In the genomic region with DNA sequence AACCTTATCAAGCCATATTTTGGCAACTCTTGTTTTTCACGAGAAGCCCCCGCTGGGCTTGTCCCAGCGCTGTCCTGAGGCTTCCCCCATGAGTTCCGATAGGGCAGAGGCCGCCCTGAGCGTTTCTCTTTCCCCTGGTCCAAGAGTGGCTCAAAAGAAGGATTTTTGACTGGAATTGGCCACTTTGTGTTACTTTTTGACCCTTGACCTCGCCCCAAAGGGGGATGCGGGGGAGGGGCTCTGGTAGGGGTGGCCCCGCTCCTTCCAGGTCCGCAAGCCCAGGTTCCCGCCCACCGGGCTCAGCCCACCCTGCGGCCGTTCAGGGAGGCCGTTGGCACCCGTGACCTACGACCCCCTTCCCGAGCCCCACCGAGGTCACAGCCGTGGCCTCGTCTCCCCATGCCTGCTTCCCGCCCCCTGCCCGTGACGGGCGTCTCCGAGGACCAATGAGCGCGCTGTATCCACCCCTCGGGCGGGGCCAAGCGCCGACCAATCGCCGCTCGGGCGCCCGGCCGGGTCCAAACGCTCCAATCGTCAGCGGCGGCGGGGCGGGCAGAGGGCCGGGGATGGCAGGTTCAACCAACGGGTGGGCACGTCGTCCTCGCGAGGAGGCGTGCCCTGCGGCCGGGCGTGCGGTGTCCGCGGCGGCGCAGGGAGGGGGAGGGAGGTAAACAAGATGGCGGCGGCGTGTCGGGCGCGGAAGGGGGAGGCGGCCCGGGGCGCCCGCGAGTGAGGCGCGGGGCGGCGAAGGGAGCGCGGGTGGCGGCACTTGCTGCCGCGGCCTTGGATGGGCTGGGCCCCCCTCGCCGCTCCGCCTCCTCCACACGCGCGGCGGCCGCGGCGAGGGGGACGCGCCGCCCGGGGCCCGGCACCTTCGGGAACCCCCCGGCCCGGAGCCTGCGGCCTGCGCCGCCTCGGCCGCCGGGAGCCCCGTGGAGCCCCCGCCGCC, we compare ENCODE assay signal across 8 cellular contexts. TPM values are rescaled to one million over a fixed set of nuclear protein-coding genes. Genes with fewer than 3 reads are reported as not detected.
DNase-seq lines count a peak whose midpoint lies in the region; ATAC-seq, FAIRE-seq and TF ChIP-seq lines count a peak whose summit lies in the region.

A gene with protein sequence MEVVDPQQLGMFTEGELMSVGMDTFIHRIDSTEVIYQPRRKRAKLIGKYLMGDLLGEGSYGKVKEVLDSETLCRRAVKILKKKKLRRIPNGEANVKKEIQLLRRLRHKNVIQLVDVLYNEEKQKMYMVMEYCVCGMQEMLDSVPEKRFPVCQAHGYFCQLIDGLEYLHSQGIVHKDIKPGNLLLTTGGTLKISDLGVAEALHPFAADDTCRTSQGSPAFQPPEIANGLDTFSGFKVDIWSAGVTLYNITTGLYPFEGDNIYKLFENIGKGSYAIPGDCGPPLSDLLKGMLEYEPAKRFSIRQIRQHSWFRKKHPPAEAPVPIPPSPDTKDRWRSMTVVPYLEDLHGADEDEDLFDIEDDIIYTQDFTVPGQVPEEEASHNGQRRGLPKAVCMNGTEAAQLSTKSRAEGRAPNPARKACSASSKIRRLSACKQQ (plus strand): TSS at position 665 of the 949 bp plus-strand sequence. CDS start 1,136 bp downstream, outside the sequence.

- H3K9me2 ChIP-seq in OCI-LY1 (ENCODE audit: low read depth, low read length) = no peaks in the 10 kb centered on the region

- CTCF ChIA-PET in endothelial cell of umbilical vein (lab: Charles Lee) = interaction anchor here (1.0 kb wide), 1 partner anchor 10 kb away, joined by 4 read pairs; no protein-coding TSS in a partner anchor

- H3K4me3 ChIP-seq in OCI-LY1 (ENCODE audit: low read depth, low read length, poor library complexity, severe bottlenecking) (peak within 1 kb of the TSS; percentile 87), endothelial cell of umbilical vein (replicated peaks in 1 of 3; ENCODE audit: insufficient read depth in 1 of 3, low read depth in 1 of 3, low read length in 3 of 3) (peak within 1 kb of the TSS; percentile 76 to 88 (median 86))

- intact Hi-C loops in endothelial cell of umbilical vein (cut with micrococcal nuclease) = loop anchor here (1.0 kb wide), 1 partner anchor 104 kb away; no protein-coding TSS in a partner anchor

- DNase-seq in D341Med (ENCODE audit: low spot score) = peak; percentile 100
- peak; percentile 100 for DNase-seq in HuH-7 (ENCODE audit: low spot score)
- peak; percentile 99 for DNase-seq in activated T-cell treated with anti-CD3 and anti-CD28 coated beads for 1 hour (ENCODE audit: low read depth)
- peak; percentile 97 for DNase-seq in endothelial cell of umbilical vein (ENCODE audit: low read depth, low spot score)
- peak; percentile 90 for DNase-seq in middle frontal gyrus (ENCODE audit: extremely low spot score, low spot score)
- peak; percentile 99 for DNase-seq in stimulated activated CD8-positive, alpha-beta memory T cell treated with anti-CD3 and anti-CD28 coated beads, Interleukin-2, amount 100 ng/mL, for 1 hour (ENCODE audit: low read depth in 2 of 2)

- FAIRE-seq in endothelial cell of umbilical vein (lab: Jason Lieb, UNC) = peak; percentile 97

- no peaks in the 10 kb centered on the region for H3K9me3 ChIP-seq in OCI-LY1 (ENCODE audit: low read length)
- H3K9me3 ChIP-seq in endothelial cell of umbilical vein (replicated peaks; ENCODE audit: control insufficient read depth, insufficient read depth, low read length) = no peaks in the 10 kb centered on the region

- POLR2A ChIA-PET in endothelial cell of umbilical vein (lab: Charles Lee) = no interaction called here

- TF ChIP-seq CTCF in OCI-LY1 (IDR thresholded peaks at IDR 0.05; ENCODE audit: low read length) (no peak), endothelial cell of umbilical vein (IDR thresholded peaks at IDR 0.05; ENCODE audit: extremely low read depth in 1 of 2, insufficient read depth in 1 of 2, low read depth in 1 of 2, low read length in 2 of 2) (no peak)

- no peaks in the 10 kb centered on the region for H3K9me1 ChIP-seq in endothelial cell of umbilical vein (replicated peaks; ENCODE audit: control insufficient read depth, extremely low read depth, insufficient read depth, low read length)

- H3K4me1 ChIP-seq in OCI-LY1 (ENCODE audit: insufficient read depth, low read length, severe bottlenecking) = peaks cover 29% of the 10 kb centered on the region
- peaks cover 22% of the 10 kb centered on the region for H3K4me1 ChIP-seq in endothelial cell of umbilical vein (ENCODE audit: control insufficient read depth, extremely low read depth, insufficient read depth, low read length)

- peaks cover 39% of the 10 kb centered on the region for H3K79me2 ChIP-seq in OCI-LY1 (ENCODE audit: insufficient read depth, low read length)
- H3K79me2 ChIP-seq in endothelial cell of umbilical vein (ENCODE audit: control insufficient read depth, insufficient read depth, low read length) = peaks cover 42% of the 10 kb centered on the region

- H3K27ac ChIP-seq in OCI-LY1 (ENCODE audit: low read depth, low read length, poor library complexity, severe bottlenecking) = peak within 1 kb of the TSS; percentile 75
- peak within 1 kb of the TSS; percentile 35 for H3K27ac ChIP-seq in endothelial cell of umbilical vein (ENCODE audit: insufficient read depth, low read depth, low read length)

- no TSS peak for BruUV-seq in endothelial cell of umbilical vein (replicated peaks; lab: Mats Ljungman, UMichigan)

- peak within 1 kb of the TSS; percentile 80 for H3K9ac ChIP-seq in OCI-LY1 (ENCODE audit: low read length)
- peak within 1 kb of the TSS; percentile 79 for H3K9ac ChIP-seq in endothelial cell of umbilical vein (replicated peaks; ENCODE audit: extremely low read depth, insufficient read depth, low read length)

- dilution Hi-C loops in endothelial cell of umbilical vein (cut with MboI; ENCODE audit: extremely low pct_ligation_motif_present, low sequenced_read_pairs) = no loop called here

- H3K27me3 ChIP-seq in OCI-LY1 (ENCODE audit: insufficient read depth, low read length) (no peaks in the 10 kb centered on the region), endothelial cell of umbilical vein (ENCODE audit: control insufficient read depth in 2 of 2, insufficient read depth in 2 of 2, low read length in 2 of 2) (no peaks in the 10 kb centered on the region)

- H2AFZ ChIP-seq in OCI-LY1 (ENCODE audit: low read length) (no peak within 1 kb of the TSS), endothelial cell of umbilical vein (ENCODE audit: low read depth, low read length) (peak within 1 kb of the TSS; percentile 69)

- H3K4me2 ChIP-seq in OCI-LY1 (ENCODE audit: low read length) (peak within 1 kb of the TSS; percentile 99), endothelial cell of umbilical vein (ENCODE audit: insufficient read depth, low read length) (peak within 1 kb of the TSS; percentile 77)

- no peaks in the 10 kb centered on the region; the same call in 1 of the 2 replicates for H3F3A ChIP-seq in OCI-LY1 (ENCODE audit: insufficient read depth, low read length)

- peak; percentile 64 for TF ChIP-seq POLR2A in endothelial cell of umbilical vein (IDR thresholded peaks at IDR 0.05; ENCODE audit: low read depth, low read length)

- H4K20me1 ChIP-seq in OCI-LY1 (ENCODE audit: insufficient read depth, low read length) (no peaks in the 10 kb centered on the region), endothelial cell of umbilical vein (replicated peaks; ENCODE audit: control insufficient read depth, extremely low read depth, insufficient read depth, low read length) (no peaks in the 10 kb centered on the region)

- peak; percentile 72 for ATAC-seq in GM21447 (IDR thresholded peaks at IDR 0.05; ENCODE audit: unreplicated experiment)

- H3K36me3 ChIP-seq in OCI-LY1 (ENCODE audit: insufficient read depth, low read length) = peaks cover 19% of the 10 kb centered on the region
- peaks cover 0 to 4% of the 10 kb centered on the region in 2 experiments for H3K36me3 ChIP-seq in endothelial cell of umbilical vein (ENCODE audit: control insufficient read depth in 2 of 2, extremely low read depth in 1 of 2, insufficient read depth in 2 of 2, low read length in 2 of 2)

TF ChIP-seq in endothelial cell of umbilical vein, 7 proteins besides CTCF, POLR2A, EP300 and RAD21:
- no peak for TF ChIP-seq FOS (IDR thresholded peaks at IDR 0.05; ENCODE audit: borderline replicate concordance, insufficient read depth, low read length)
- peak; percentile 79 for TF ChIP-seq POLR2AphosphoS5 (IDR thresholded peaks at IDR 0.05; ENCODE audit: insufficient read depth, low read depth, low read length)

RNA-seq across cellular contexts. Expression of the gene that starts here (rescaled TPM):
- 67.1 and 75.4 TPM in 2 replicates for total RNA-seq in endothelial cell of umbilical vein
- polyA plus RNA-seq in endothelial cell of umbilical vein = 39.4 and 48.3 TPM in 2 replicates
- 31.1 and 41.7 TPM in 2 replicates for polyA plus RNA-seq in endothelial cell of umbilical vein (2011; cell fraction: cytosol; rRNA removed)
- 90.6 and 99.9 TPM in 2 replicates for polyA plus RNA-seq in endothelial cell of umbilical vein (2011; cell fraction: nucleus; rRNA removed)
- 44.5 and 46.2 TPM in 2 replicates for polyA plus RNA-seq in endothelial cell of umbilical vein (2012)
- 32.9 and 34.4 TPM in 2 replicates for polyA minus RNA-seq in endothelial cell of umbilical vein
- 1.1 TPM for polyA minus RNA-seq in endothelial cell of umbilical vein (2011; cell fraction: cytosol; rRNA and poly(A)+ RNA removed)
- polyA minus RNA-seq in endothelial cell of umbilical vein (2011; cell fraction: nucleus; rRNA and poly(A)+ RNA removed) = 19.3 and 27.1 TPM in 2 replicates

Comparison
In these comparisons a context has a peak if more than half of its experiments do, and no peak if none do; other contexts are left out.
1. Peak in every context shown above with its lines: DNase-seq, ATAC-seq, H3K4me3 ChIP-seq and H3K27ac ChIP-seq.